17 cellular contexts compared by ENCODE assay signal in genomic region chr16:8908779-8909468, GRCh38. TPM values are rescaled to one million over a fixed set of nuclear protein-coding genes. Genes with fewer than 3 reads are reported as not detected.
DNase-seq lines count a peak whose midpoint lies in the region; ATAC-seq lines count a peak whose summit lies in the region.
"Had no signal": no experiment of that assay in that cellular context is flagged by ENCODE, and none has a peak within 500 bp of the region (broad histone marks: within the 10 kb centered on the region; RNA-seq: fewer than 3 reads in every experiment).

No MANE protein-coding gene starts in this region.

- POLR2A ChIA-PET in activated CD4-positive, alpha-beta memory T cell treated with anti-CD3 and anti-CD28 coated beads, Interleukin-2, amount 10 ng/mL, durations not matched to agents 7 days and 5 days (lab: Charles Lee): interaction anchor here (0.9 to 1.5 kb wide), 7 partner anchors 9 to 188 kb away, joined by 3 to 8 read pairs (median 4); partner anchors contain the start of gene HAPSTR1

- H3K27me3 Mint-ChIP-seq in activated CD4-positive, alpha-beta memory T cell treated with anti-CD3 and anti-CD28 coated beads, Interleukin-2, amount 10 ng/mL, durations not matched to agents 7 days and 5 days: no peaks in the 10 kb centered on the region
- H3K27me3 Mint-ChIP-seq: B cell had no signal

- no peaks in the 10 kb centered on the region for H3K9me3 Mint-ChIP-seq in activated CD4-positive, alpha-beta memory T cell treated with anti-CD3 and anti-CD28 coated beads, Interleukin-2, amount 10 ng/mL, durations not matched to agents 7 days and 5 days

- peak overlapping the region; percentile 2 for H3K27ac Mint-ChIP-seq in activated CD4-positive, alpha-beta memory T cell treated with anti-CD3 and anti-CD28 coated beads, Interleukin-2, amount 10 ng/mL, durations not matched to agents 7 days and 5 days
- H3K27ac Mint-ChIP-seq: B cell had no signal

- in situ Hi-C loops in ACHN (cut with HindIII; ENCODE audit: low pct_ligation_motif_present, low pct_unique_long_range_greater_than_20kb, low sequenced_read_pairs): no loop called here

- peaks cover 86% of the 10 kb centered on the region for H3K36me3 Mint-ChIP-seq in activated CD4-positive, alpha-beta memory T cell treated with anti-CD3 and anti-CD28 coated beads, Interleukin-2, amount 10 ng/mL, durations not matched to agents 7 days and 5 days (ENCODE audit: low read depth)

- H3K4me3 Mint-ChIP-seq in activated CD4-positive, alpha-beta memory T cell treated with anti-CD3 and anti-CD28 coated beads, Interleukin-2, amount 10 ng/mL, durations not matched to agents 7 days and 5 days: no peak overlapping the region
- H3K4me3 Mint-ChIP-seq: B cell had no signal

- peaks cover 50% of the 10 kb centered on the region for H3K4me1 Mint-ChIP-seq in activated CD4-positive, alpha-beta memory T cell treated with anti-CD3 and anti-CD28 coated beads, Interleukin-2, amount 10 ng/mL, durations not matched to agents 7 days and 5 days
- H3K4me1 Mint-ChIP-seq: B cell had no signal

- CTCF ChIA-PET in activated CD4-positive, alpha-beta memory T cell treated with anti-CD3 and anti-CD28 coated beads, Interleukin-2, amount 10 ng/mL, durations not matched to agents 7 days and 5 days (lab: Charles Lee): interaction anchor here (1.1 to 11.7 kb wide), 3 partner anchors 11 to 100 kb away, joined by 3 to 82 read pairs (median 16); no protein-coding TSS in a partner anchor

- ATAC-seq in left lobe of liver (peak; percentile 8), HG03095 (IDR thresholded peaks at IDR 0.05; ENCODE audit: unreplicated experiment) (no peak)

- peak; percentile 20 for DNase-seq in A172 (ENCODE audit: low spot score)
- peak; percentile 36 for DNase-seq in ELF-1 (ENCODE audit: low read depth, low spot score)
- no peak for DNase-seq in activated CD4-positive, alpha-beta memory T cell treated with anti-CD3 and anti-CD28 coated beads, Interleukin-2, amount 10 ng/mL, durations not matched to agents 7 days and 5 days
- DNase-seq in left lobe of liver (ENCODE audit: low spot score): no peak
- no peak for DNase-seq in stimulated activated CD4-positive, alpha-beta T cell treated with anti-CD3 and anti-CD28 coated beads, Interleukin-15, amount 100 ng/mL, for 24 hours
- no peak for DNase-seq in ACHN
- DNase-seq in NCI-H748 (lab: John Stamatoyannopoulos, UW; ENCODE audit: unreplicated experiment): no peak
- DNase-seq: activated CD8-positive, alpha-beta memory T cell treated with anti-CD3 and anti-CD28 coated beads for 24 hours; effector memory CD4-positive, alpha-beta T cell; GF-D8; KG1; left ventricle myocardium inferior; NCI-H2107; SW 1271 had no signal

RNA-seq across cellular contexts. Expression of gene LITAFD, which starts 26.8 kb away (rescaled TPM):
- total RNA-seq in A172 (2014; rRNA removed; shearing (Covaris generic)): not detected in 2 replicates
- total RNA-seq in activated CD4-positive, alpha-beta memory T cell treated with anti-CD3 and anti-CD28 coated beads, Interleukin-2, amount 10 ng/mL, durations not matched to agents 7 days and 5 days: not detected
- total RNA-seq in left lobe of liver: not detected
- total RNA-seq: astrocyte, B cell, left ventricle myocardium inferior had no signal

RNA-seq across cellular contexts. Expression of gene CARHSP1, which starts 40.1 kb away (rescaled TPM):
- total RNA-seq in A172 (2014; rRNA removed; shearing (Covaris generic)): 148 and 208 TPM in 2 replicates
- 100 to 1,000 TPM; 168 to 179 TPM for total RNA-seq in activated CD4-positive, alpha-beta memory T cell treated with anti-CD3 and anti-CD28 coated beads, Interleukin-2, amount 10 ng/mL, durations not matched to agents 7 days and 5 days
- 62.5 TPM for total RNA-seq in left lobe of liver

RNA-seq across cellular contexts. Expression of gene USP7, which starts 54.8 kb away (rescaled TPM):
- total RNA-seq in A172 (2014; rRNA removed; shearing (Covaris generic)): 49.8 and 62.1 TPM in 2 replicates
- 100 to 1,000 TPM; 162 to 166 TPM for total RNA-seq in activated CD4-positive, alpha-beta memory T cell treated with anti-CD3 and anti-CD28 coated beads, Interleukin-2, amount 10 ng/mL, durations not matched to agents 7 days and 5 days
- total RNA-seq in left lobe of liver: 44.3 TPM

Comparison
In these comparisons a context has a peak if more than half of its experiments do, and no peak if none do; other contexts are left out.
1. DNase-seq: peak in A172 (single experiment) and ELF-1 (single experiment); none in activated CD4-positive, alpha-beta memory T cell treated with anti-CD3 and anti-CD28 coated beads, Interleukin-2, amount 10 ng/mL, durations not matched to agents 7 days and 5 days (single experiment), left lobe of liver (single experiment), stimulated activated CD4-positive, alpha-beta T cell treated with anti-CD3 and anti-CD28 coated beads, Interleukin-15, amount 100 ng/mL, for 24 hours (single experiment), ACHN (single experiment) and NCI-H748 (single experiment).